Comparison of ENCODE assay signal across 1 cellular context in genomic region chr5:154190652-154191304, GRCh38.
A peak's percentile ranks its signal among the peaks of the same experiment; 100 is the strongest.
TF ChIP-seq lines count a peak whose summit lies in the region.

Gene GALNT10 (plus strand): TSS chr5:154190733. CDS start chr5:154190867, 134 bp downstream.

TF ChIP-seq in K562, 482 proteins besides CTCF, POLR2A, EP300 and RAD21 (continued from another document and continues in another):
- TF ChIP-seq ETV6 (IDR thresholded peaks at IDR 0.05; ENCODE audit: borderline replicate concordance in 1 of 2, low read depth in 2 of 2, low read length in 1 of 2) (no peak), ETV6 (CRISPR knock-in tag; IDR thresholded peaks at IDR 0.05; ENCODE audit: borderline replicate concordance) (no peak), L3MBTL2 (IDR thresholded peaks at IDR 0.05) (peak; percentile 37; the same call in 1 of the 2 replicates), BCLAF1 (IDR thresholded peaks at IDR 0.05; ENCODE audit: borderline replicate concordance in 1 of 2, control insufficient read depth in 1 of 2, low read depth in 2 of 2, low read length in 1 of 2) (no peak), YY1 (IDR thresholded peaks at IDR 0.05; ENCODE audit: borderline replicate concordance in 1 of 3, control insufficient read depth in 1 of 3, extremely low read depth in 1 of 3, insufficient read depth in 3 of 3, insufficient read length in 1 of 3, insufficient replicate concordance in 2 of 3, low read depth in 1 of 3, low read length in 2 of 3) (peak in 1 of 3 experiments; percentile 42), TOE1 (IDR thresholded peaks at IDR 0.05; ENCODE audit: borderline replicate concordance) (no peak), TOE1 (CRISPR knock-in tag; IDR thresholded peaks at IDR 0.05; ENCODE audit: borderline replicate concordance, low read depth) (no peak), EZH2 (IDR thresholded peaks at IDR 0.05; ENCODE audit: borderline replicate concordance, low read depth, low read length) (no peak), ZEB2 (IDR thresholded peaks at IDR 0.05) (no peak), ZBTB5 (IDR thresholded peaks at IDR 0.05) (no peak), CHD2 (IDR thresholded peaks at IDR 0.05; ENCODE audit: low read depth, low read length) (no peak), ZNF436 (CRISPR knock-in tag; IDR thresholded peaks at IDR 0.05) (no peak), HNRNPLL (IDR thresholded peaks at IDR 0.05; ENCODE audit: low read depth, low read length, poor library complexity, severe bottlenecking) (no peak), MTA2 (IDR thresholded peaks at IDR 0.05; ENCODE audit: low read depth) (no peak), ZNF766 (CRISPR knock-in tag; conservative IDR thresholded peaks at IDR 0.05) (no peak), EHMT2 (IDR thresholded peaks at IDR 0.05) (no peak), ZBTB17 (CRISPR knock-in tag; IDR thresholded peaks at IDR 0.05) (no peak), OTX1 (CRISPR knock-in tag; IDR thresholded peaks at IDR 0.05) (no peak), U2AF2 (optimal IDR thresholded peaks at IDR 0.05; ENCODE audit: low read depth, low read length) (no peak), SAFB2 (IDR thresholded peaks at IDR 0.05; ENCODE audit: borderline replicate concordance, low read depth, low read length, severe bottlenecking) (no peak), GTF2F1 (IDR thresholded peaks at IDR 0.05; ENCODE audit: low read depth, low read length) (no peak), RBM34 (IDR thresholded peaks at IDR 0.05; ENCODE audit: borderline replicate concordance, insufficient read depth, low read length) (no peak), NELFE (IDR thresholded peaks at IDR 0.05; ENCODE audit: insufficient read depth, insufficient read length) (no peak), C11orf30 (IDR thresholded peaks at IDR 0.05; ENCODE audit: low read depth) (no peak), TCF3 (CRISPR knock-in tag; IDR thresholded peaks at IDR 0.05) (no peak), SREBF1 (IDR thresholded peaks at IDR 0.05; ENCODE audit: borderline replicate concordance, low read depth, low read length) (no peak), MAFF (IDR thresholded peaks at IDR 0.05; ENCODE audit: low read length) (no peak), WHSC1 (IDR thresholded peaks at IDR 0.05; ENCODE audit: low read length) (no peak), ZNF232 (CRISPR knock-in tag; IDR thresholded peaks at IDR 0.05) (no peak), GATAD2B (IDR thresholded peaks at IDR 0.05; ENCODE audit: borderline replicate concordance) (no peak; the same call in 1 of the 2 replicates), PHF21A (IDR thresholded peaks at IDR 0.05; ENCODE audit: borderline replicate concordance, low read depth) (no peak), CCNT2 (IDR thresholded peaks at IDR 0.05; ENCODE audit: borderline replicate concordance, extremely low read depth, insufficient read length, low read depth, low read length) (peak; percentile 42), ZNF740 (CRISPR knock-in tag; IDR thresholded peaks at IDR 0.05) (no peak), ZNF740 (tag; IDR thresholded peaks at IDR 0.05) (no peak), KDM2B (CRISPR knock-in tag; IDR thresholded peaks at IDR 0.05) (no peak), SUPT5H (IDR thresholded peaks at IDR 0.05) (no peak), REST (CRISPR knock-in tag; IDR thresholded peaks at IDR 0.05; ENCODE audit: low read depth) (no peak), ZNF384 (IDR thresholded peaks at IDR 0.05; ENCODE audit: low read depth, low read length) (no peak), SIX5 (IDR thresholded peaks at IDR 0.05; ENCODE audit: borderline replicate concordance in 1 of 2, insufficient read depth in 1 of 2, low read depth in 1 of 2, low read length in 2 of 2) (no peak), MAX (CRISPR knock-in tag; IDR thresholded peaks at IDR 0.05) (no peak), RBM17 (IDR thresholded peaks at IDR 0.05; ENCODE audit: borderline replicate concordance, low read depth, low read length) (no peak), KLF13 (tag; IDR thresholded peaks at IDR 0.05; ENCODE audit: borderline replicate concordance, low read depth) (no peak), NFIC (IDR thresholded peaks at IDR 0.05) (no peak; the same call in 1 of the 2 replicates), ZNF134 (CRISPR knock-in tag; conservative IDR thresholded peaks at IDR 0.05) (no peak), JUN (IDR thresholded peaks at IDR 0.05; ENCODE audit: borderline replicate concordance, low read depth, low read length) (no peak), JUN (CRISPR knock-in tag; IDR thresholded peaks at IDR 0.05; ENCODE audit: borderline replicate concordance) (no peak)
- TF ChIP-seq, protein P1, sequence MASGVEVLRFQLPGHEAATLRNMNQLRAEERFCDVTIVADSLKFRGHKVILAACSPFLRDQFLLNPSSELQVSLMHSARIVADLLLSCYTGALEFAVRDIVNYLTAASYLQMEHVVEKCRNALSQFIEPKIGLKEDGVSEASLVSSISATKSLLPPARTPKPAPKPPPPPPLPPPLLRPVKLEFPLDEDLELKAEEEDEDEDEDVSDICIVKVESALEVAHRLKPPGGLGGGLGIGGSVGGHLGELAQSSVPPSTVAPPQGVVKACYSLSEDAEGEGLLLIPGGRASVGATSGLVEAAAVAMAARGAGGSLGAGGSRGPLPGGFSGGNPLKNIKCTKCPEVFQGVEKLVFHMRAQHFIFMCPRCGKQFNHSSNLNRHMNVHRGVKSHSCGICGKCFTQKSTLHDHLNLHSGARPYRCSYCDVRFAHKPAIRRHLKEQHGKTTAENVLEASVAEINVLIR (CRISPR knock-in tag; IDR thresholded peaks at IDR 0.05) = no peak
- TF ChIP-seq, protein P2, sequence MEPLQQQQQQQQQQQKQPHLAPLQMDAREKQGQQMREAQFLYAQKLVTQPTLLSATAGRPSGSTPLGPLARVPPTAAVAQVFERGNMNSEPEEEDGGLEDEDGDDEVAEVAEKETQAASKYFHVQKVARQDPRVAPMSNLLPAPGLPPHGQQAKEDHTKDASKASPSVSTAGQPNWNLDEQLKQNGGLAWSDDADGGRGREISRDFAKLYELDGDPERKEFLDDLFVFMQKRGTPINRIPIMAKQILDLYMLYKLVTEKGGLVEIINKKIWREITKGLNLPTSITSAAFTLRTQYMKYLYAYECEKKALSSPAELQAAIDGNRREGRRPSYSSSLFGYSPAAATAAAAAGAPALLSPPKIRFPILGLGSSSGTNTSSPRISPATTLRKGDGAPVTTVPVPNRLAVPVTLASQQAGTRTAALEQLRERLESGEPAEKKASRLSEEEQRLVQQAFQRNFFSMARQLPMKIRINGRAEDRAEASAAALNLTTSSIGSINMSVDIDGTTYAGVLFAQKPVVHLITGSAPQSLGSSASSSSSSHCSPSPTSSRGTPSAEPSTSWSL (CRISPR knock-in tag; IDR thresholded peaks at IDR 0.05; ENCODE audit: borderline replicate concordance) = no peak
- TF ChIP-seq, protein P3, sequence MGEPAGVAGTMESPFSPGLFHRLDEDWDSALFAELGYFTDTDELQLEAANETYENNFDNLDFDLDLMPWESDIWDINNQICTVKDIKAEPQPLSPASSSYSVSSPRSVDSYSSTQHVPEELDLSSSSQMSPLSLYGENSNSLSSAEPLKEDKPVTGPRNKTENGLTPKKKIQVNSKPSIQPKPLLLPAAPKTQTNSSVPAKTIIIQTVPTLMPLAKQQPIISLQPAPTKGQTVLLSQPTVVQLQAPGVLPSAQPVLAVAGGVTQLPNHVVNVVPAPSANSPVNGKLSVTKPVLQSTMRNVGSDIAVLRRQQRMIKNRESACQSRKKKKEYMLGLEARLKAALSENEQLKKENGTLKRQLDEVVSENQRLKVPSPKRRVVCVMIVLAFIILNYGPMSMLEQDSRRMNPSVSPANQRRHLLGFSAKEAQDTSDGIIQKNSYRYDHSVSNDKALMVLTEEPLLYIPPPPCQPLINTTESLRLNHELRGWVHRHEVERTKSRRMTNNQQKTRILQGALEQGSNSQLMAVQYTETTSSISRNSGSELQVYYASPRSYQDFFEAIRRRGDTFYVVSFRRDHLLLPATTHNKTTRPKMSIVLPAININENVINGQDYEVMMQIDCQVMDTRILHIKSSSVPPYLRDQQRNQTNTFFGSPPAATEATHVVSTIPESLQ (CRISPR knock-in tag; IDR thresholded peaks at IDR 0.05) = no peak
- TF ChIP-seq, protein P4, sequence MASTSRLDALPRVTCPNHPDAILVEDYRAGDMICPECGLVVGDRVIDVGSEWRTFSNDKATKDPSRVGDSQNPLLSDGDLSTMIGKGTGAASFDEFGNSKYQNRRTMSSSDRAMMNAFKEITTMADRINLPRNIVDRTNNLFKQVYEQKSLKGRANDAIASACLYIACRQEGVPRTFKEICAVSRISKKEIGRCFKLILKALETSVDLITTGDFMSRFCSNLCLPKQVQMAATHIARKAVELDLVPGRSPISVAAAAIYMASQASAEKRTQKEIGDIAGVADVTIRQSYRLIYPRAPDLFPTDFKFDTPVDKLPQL (IDR thresholded peaks at IDR 0.05; ENCODE audit: extremely low read depth, insufficient read length) = no peak
- TF ChIP-seq, protein P5, sequence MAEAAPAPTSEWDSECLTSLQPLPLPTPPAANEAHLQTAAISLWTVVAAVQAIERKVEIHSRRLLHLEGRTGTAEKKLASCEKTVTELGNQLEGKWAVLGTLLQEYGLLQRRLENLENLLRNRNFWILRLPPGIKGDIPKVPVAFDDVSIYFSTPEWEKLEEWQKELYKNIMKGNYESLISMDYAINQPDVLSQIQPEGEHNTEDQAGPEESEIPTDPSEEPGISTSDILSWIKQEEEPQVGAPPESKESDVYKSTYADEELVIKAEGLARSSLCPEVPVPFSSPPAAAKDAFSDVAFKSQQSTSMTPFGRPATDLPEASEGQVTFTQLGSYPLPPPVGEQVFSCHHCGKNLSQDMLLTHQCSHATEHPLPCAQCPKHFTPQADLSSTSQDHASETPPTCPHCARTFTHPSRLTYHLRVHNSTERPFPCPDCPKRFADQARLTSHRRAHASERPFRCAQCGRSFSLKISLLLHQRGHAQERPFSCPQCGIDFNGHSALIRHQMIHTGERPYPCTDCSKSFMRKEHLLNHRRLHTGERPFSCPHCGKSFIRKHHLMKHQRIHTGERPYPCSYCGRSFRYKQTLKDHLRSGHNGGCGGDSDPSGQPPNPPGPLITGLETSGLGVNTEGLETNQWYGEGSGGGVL (CRISPR knock-in tag; IDR thresholded peaks at IDR 0.05) = no peak
